In the genomic region with DNA sequence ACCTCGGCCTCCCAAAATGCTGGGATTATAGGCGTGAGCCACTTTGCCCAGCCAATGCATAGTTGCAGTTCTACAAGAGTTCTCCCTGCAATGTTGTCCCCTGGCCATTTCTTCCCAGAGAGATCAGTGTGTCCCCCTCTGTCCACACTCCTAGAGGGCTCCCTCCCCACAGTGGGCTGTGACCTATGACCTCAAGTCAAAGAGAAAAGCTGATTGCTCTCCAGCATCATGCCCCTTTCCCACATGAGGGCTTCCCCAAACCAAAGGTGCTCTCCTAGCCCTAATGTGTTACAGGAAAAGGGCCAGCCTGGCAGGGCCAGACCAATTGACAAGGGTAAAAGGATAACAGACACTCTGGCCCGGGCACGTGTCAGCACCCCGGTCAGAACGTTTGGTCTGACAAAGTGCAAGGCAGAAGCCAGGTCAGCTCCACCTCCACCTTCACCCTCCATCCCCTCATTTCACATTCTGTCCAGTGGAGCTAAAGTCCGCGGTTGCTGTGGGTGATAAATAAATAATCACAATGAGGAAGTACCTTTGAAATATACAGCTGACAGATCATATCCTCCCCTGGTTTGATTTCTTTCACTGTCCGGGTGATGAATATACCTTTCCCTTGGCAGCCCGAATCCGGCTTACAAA, we compare ENCODE assay signal across 25 cellular contexts. TPM values are rescaled to one million over a fixed set of nuclear protein-coding genes. Genes with fewer than 3 reads are reported as not detected.
A peak's percentile ranks its signal among the peaks of the same experiment; 100 is the strongest.
DNase-seq lines count a peak whose midpoint lies in the region; ATAC-seq and TF ChIP-seq lines count a peak whose summit lies in the region.
"Had no signal": no experiment of that assay in that cellular context is flagged by ENCODE, and none has a peak within 500 bp of the region (broad histone marks: within the 10 kb centered on the region; RNA-seq: fewer than 3 reads in every experiment).

No MANE protein-coding gene starts in this region.

- no peaks in the 10 kb centered on the region for H3K9me3 ChIP-seq in colonic mucosa
- H3K9me3 ChIP-seq: BE2C, heart right ventricle, thyroid gland had no signal

- H3K79me1 ChIP-seq in mesendoderm (ENCODE audit: low read length), result no peaks in the 10 kb centered on the region

- H3K4ac ChIP-seq in mesendoderm (ENCODE audit: low read depth, low read length), result no peak overlapping the region

- peak; percentile 38 for ATAC-seq in memory B cell (ENCODE audit: low read depth)
- ATAC-seq: activated CD4-positive, alpha-beta T cell treated with anti-CD3 and anti-CD28 coated beads for 36 hours; effector memory CD8-positive, alpha-beta T cell; heart right ventricle; left ventricle myocardium superior; sciatic nerve; T-cell had no signal

- H3K4me3 Mint-ChIP-seq in memory B cell, result no peak overlapping the region
- H3K4me3 Mint-ChIP-seq: activated CD4-positive, alpha-beta T cell treated with anti-CD3 and anti-CD28 coated beads for 36 hours; effector memory CD8-positive, alpha-beta T cell; neural crest cell; stimulated activated naive CD8-positive, alpha-beta T cell treated with anti-CD3 and anti-CD28 coated beads, Interleukin-15, Interleukin-2, amounts not matched to agents 100 ng/mL and 50 ng/mL, for 24 hours; T-cell had no signal

- H3K4me1 ChIP-seq in colonic mucosa, result peaks cover 12% of the 10 kb centered on the region
- no peaks in the 10 kb centered on the region for H3K4me1 ChIP-seq in mesendoderm (ENCODE audit: control insufficient read depth, low read depth, low read length)
- H3K4me1 ChIP-seq: BE2C had no signal

- no peak overlapping the region for H2BK120ac ChIP-seq in mesendoderm (ENCODE audit: low read depth, low read length)

- no CpG with 5 or more reads among the region's 11 CpGs for WGBS in mesendoderm (ENCODE audit: extremely low coverage, insufficient coverage, low lambda C conversion rate)

- no peak overlapping the region for H4K8ac ChIP-seq in mesendoderm (ENCODE audit: low read depth, low read length)

- H3K27ac Mint-ChIP-seq in memory B cell, result no peak overlapping the region
- H3K27ac Mint-ChIP-seq: activated CD4-positive, alpha-beta T cell treated with anti-CD3 and anti-CD28 coated beads for 36 hours; effector memory CD8-positive, alpha-beta T cell; stimulated activated naive CD8-positive, alpha-beta T cell treated with anti-CD3 and anti-CD28 coated beads, Interleukin-15, Interleukin-2, amounts not matched to agents 100 ng/mL and 50 ng/mL, for 24 hours; T-cell had no signal

- H3K9me3 Mint-ChIP-seq in memory B cell, result no peaks in the 10 kb centered on the region
- H3K9me3 Mint-ChIP-seq: effector memory CD8-positive, alpha-beta T cell; neural crest cell; stimulated activated naive CD8-positive, alpha-beta T cell treated with anti-CD3 and anti-CD28 coated beads, Interleukin-15, Interleukin-2, amounts not matched to agents 100 ng/mL and 50 ng/mL, for 24 hours; T-cell had no signal

- TF ChIP-seq CTCF in colonic mucosa (IDR thresholded peaks at IDR 0.05), result no peak

- H3K9ac ChIP-seq in colonic mucosa (ENCODE audit: low read depth in 2 of 2, low read length in 2 of 2), result peak overlapping the region in 1 of 2 donors; percentile 62
- no peak overlapping the region for H3K9ac ChIP-seq in mesendoderm (ENCODE audit: low read length)

- H3K27me3 ChIP-seq in colonic mucosa (no peaks in the 10 kb centered on the region), mesendoderm (ENCODE audit: insufficient read depth, low read length, poor library complexity) (no peaks in the 10 kb centered on the region)
- H3K27me3 ChIP-seq: thyroid gland had no signal

- H4K5ac ChIP-seq in mesendoderm (ENCODE audit: low read length), result no peak overlapping the region

- H3K36me3 Mint-ChIP-seq in memory B cell, result no peaks in the 10 kb centered on the region
- H3K36me3 Mint-ChIP-seq: T-cell had no signal

- DNase-seq in DMS53 (lab: John Stamatoyannopoulos, UW) (peak; percentile 58), DMS53 treated with DMSO at 0.1 percent for 48 hours (lab: John Stamatoyannopoulos, UW; ENCODE audit: unreplicated experiment) (no peak), colonic mucosa (peak; percentile 54), memory B cell (ENCODE audit: low spot score in 2 of 2) (no peak), T-helper 9 cell (no peak), mesendoderm (no peak), HuH-7.5 (ENCODE audit: low spot score) (no peak)
- DNase-seq in activated effector memory CD4-positive, alpha-beta T cell treated with anti-CD3 and anti-CD28 coated beads, Interleukin-2, amount 50 U/mL, for 16 hours, result no peak
- DNase-seq: activated CD4-positive, alpha-beta T cell treated with anti-CD3 and anti-CD28 coated beads for 36 hours; BE2C; effector memory CD8-positive, alpha-beta T cell; foreskin fibroblast; heart right ventricle; left ventricle myocardium superior; NCI-H1092 treated with DMSO at 0.1 percent for 48 hours; NCI-H2029 treated with DMSO at 0.1 percent for 48 hours; NCI-H226; NCI-H774; posterior cingulate gyrus; SHP77; T-cell had no signal

- H3K23ac ChIP-seq in mesendoderm (ENCODE audit: low read length), result no peak overlapping the region

- no peaks in the 10 kb centered on the region for H3K4me1 Mint-ChIP-seq in memory B cell
- H3K4me1 Mint-ChIP-seq: activated CD4-positive, alpha-beta T cell treated with anti-CD3 and anti-CD28 coated beads for 36 hours; T-cell had no signal

- no peak overlapping the region for H2BK15ac ChIP-seq in mesendoderm (replicated peaks; ENCODE audit: low read depth)

- H3K4me3 ChIP-seq in colonic mucosa, result no peak overlapping the region
- no peak overlapping the region for H3K4me3 ChIP-seq in mesendoderm (ENCODE audit: low read length)
- H3K4me3 ChIP-seq: heart right ventricle, thyroid gland had no signal

- intact Hi-C loops in colonic mucosa (cut with DNase I), result no loop called here

- peaks cover 11% of the 10 kb centered on the region for H3K27me3 Mint-ChIP-seq in memory B cell

- no peak overlapping the region for H3K18ac ChIP-seq in mesendoderm (ENCODE audit: low read length)

- peak overlapping the region; percentile 58 for H3K27ac ChIP-seq in colonic mucosa
- no peak overlapping the region for H3K27ac ChIP-seq in mesendoderm (ENCODE audit: low read depth, low read length)
- H3K27ac ChIP-seq: heart right ventricle, thyroid gland had no signal

- no peak overlapping the region for H3K56ac ChIP-seq in mesendoderm (ENCODE audit: low read length)

- H3K79me2 ChIP-seq in mesendoderm (ENCODE audit: control insufficient read depth, insufficient read depth, low read length), result no peaks in the 10 kb centered on the region

- no peak overlapping the region for H2AK5ac ChIP-seq in mesendoderm (ENCODE audit: low read length)

- H3K36me3 ChIP-seq in colonic mucosa (no peaks in the 10 kb centered on the region), mesendoderm (ENCODE audit: control insufficient read depth, insufficient read depth, low read length) (no peaks in the 10 kb centered on the region)
- H3K36me3 ChIP-seq: BE2C, heart right ventricle, thyroid gland had no signal

- no peak overlapping the region for H3K4me2 ChIP-seq in mesendoderm (ENCODE audit: low read length)

- H2BK5ac ChIP-seq in mesendoderm (ENCODE audit: low read length), result no peak overlapping the region

RNA-seq across cellular contexts. Expression of a gene that starts 17.8 kb away (rescaled TPM):
- total RNA-seq in colonic mucosa, result 10 to 100 TPM in 1 of 2 donors, 1 to 10 TPM in 1; 8.2 to 18.7 TPM
- 0.14 TPM for polyA plus RNA-seq in mesendoderm (2013, experiment 1 of 2)
- 0.25 TPM for polyA plus RNA-seq in mesendoderm (2013, experiment 2 of 2)
- total RNA-seq: activated CD4-positive, alpha-beta T cell treated with anti-CD3 and anti-CD28 coated beads for 36 hours; left ventricle myocardium superior; T-cell had no signal

RNA-seq across cellular contexts. Expression of a gene that starts 31.6 kb away (rescaled TPM):
- total RNA-seq in colonic mucosa, result 100 to 1,000 TPM; 187 to 232 TPM
- polyA plus RNA-seq in mesendoderm (2013, experiment 1 of 2), result 10.3 TPM
- 12.1 TPM for polyA plus RNA-seq in mesendoderm (2013, experiment 2 of 2)

Comparison
In these comparisons a context has a peak if more than half of its experiments do, and no peak if none do; other contexts are left out.
1. DNase-seq: peak in DMS53 (single experiment) and colonic mucosa (single experiment); none in DMS53 treated with DMSO at 0.1 percent for 48 hours (single experiment), memory B cell (0 of 2), T-helper 9 cell (single experiment), mesendoderm (single experiment), HuH-7.5 (single experiment) and activated effector memory CD4-positive, alpha-beta T cell treated with anti-CD3 and anti-CD28 coated beads, Interleukin-2, amount 50 U/mL, for 16 hours (single experiment).